ENCODE assay signal across 8 cellular contexts in the genomic region with DNA sequence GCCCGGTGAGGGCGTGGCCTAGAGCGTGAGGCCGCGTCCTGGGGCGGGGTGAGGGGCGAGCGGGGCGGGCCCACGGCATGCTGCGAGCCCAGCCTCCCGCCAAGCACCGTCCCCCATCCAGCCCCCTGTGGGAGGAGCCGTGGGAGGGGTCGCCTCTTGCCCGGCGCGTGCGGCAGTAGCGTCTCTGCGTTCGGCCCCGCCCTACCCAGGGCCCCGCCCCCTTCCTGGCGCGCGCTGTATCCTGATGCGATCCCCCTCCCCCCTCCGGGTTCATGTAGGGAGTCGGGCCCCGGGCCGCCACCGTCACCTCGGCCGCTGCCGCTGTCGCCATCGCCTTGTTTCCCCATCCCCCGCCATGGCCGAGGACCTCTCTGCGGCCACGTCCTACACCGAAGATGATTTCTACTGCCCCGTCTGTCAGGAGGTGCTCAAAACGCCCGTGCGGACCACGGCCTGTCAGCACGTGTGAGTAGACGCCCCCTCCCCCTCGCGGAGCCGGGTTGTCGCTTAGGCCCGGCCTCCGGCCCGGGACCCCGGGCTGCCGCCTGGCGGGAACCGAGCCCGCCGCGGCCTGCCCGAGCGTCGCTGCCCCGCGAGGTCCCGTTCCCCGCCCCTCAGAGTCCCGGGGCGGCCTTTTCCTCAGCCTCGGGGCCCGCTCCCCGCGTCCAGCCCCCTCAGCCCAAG. TPM values are rescaled to one million over a fixed set of nuclear protein-coding genes. Genes with fewer than 3 reads are reported as not detected.
DNase-seq lines count a peak whose midpoint lies in the region; ATAC-seq and TF ChIP-seq lines count a peak whose summit lies in the region.

No MANE protein-coding gene starts in this region.

- H3K4me3 Mint-ChIP-seq in activated T-cell treated with anti-CD3 and anti-CD28 coated beads, Interleukin-2, amount 50 U/mL, for 24 hours, result peak overlapping the region; percentile 99

- H3K36me3 ChIP-seq in esophagus (ENCODE audit: control insufficient read depth in 2 of 2, insufficient read depth in 2 of 2, low read length in 1 of 2), result peaks cover 0 to 3% of the 10 kb centered on the region in 2 donors
- peaks cover 6% of the 10 kb centered on the region for H3K36me3 ChIP-seq in muscle layer of colon (ENCODE audit: insufficient read depth, low read length)

- DNase-seq in DMS153 treated with DMSO at 0.1 percent for 48 hours (lab: John Stamatoyannopoulos, UW; ENCODE audit: unreplicated experiment), result peak; percentile 98
- DNase-seq in OCI-M2 (lab: John Stamatoyannopoulos, UW; ENCODE audit: unreplicated experiment), result peak; percentile 18
- DNase-seq in activated T-cell treated with anti-CD3 and anti-CD28 coated beads, Interleukin-2, amount 50 U/mL, for 24 hours, result peak; percentile 100
- peak; percentile 99 for DNase-seq in stimulated activated CD8-positive, alpha-beta memory T cell treated with anti-CD3 and anti-CD28 coated beads, Interleukin-7, amount 100 ng/mL, for 1 hour (ENCODE audit: low read depth in 2 of 2)

- 0 to 1% methylated on average over 53 to 77 of the region's 77 CpGs for WGBS in esophagus, 2 donors

- H3K27me3 Mint-ChIP-seq in activated T-cell treated with anti-CD3 and anti-CD28 coated beads, Interleukin-2, amount 50 U/mL, for 24 hours, result no peaks in the 10 kb centered on the region

- no peak; the same call in 1 of the 2 replicates for TF ChIP-seq EP300 in Ishikawa (IDR thresholded peaks at IDR 0.05; ENCODE audit: borderline replicate concordance)

- peaks cover 46% of the 10 kb centered on the region for H3K36me3 Mint-ChIP-seq in activated T-cell treated with anti-CD3 and anti-CD28 coated beads, Interleukin-2, amount 50 U/mL, for 24 hours (ENCODE audit: low read depth)

- H3K27me3 ChIP-seq in esophagus (ENCODE audit: control insufficient read depth in 1 of 2, insufficient read depth in 2 of 2, low read length in 2 of 2) (no peaks in the 10 kb centered on the region), muscle layer of colon (ENCODE audit: control insufficient read depth in 1 of 2, insufficient read depth in 2 of 2, low read length in 2 of 2) (no peaks in the 10 kb centered on the region)

- H3K9me3 Mint-ChIP-seq in activated T-cell treated with anti-CD3 and anti-CD28 coated beads, Interleukin-2, amount 50 U/mL, for 24 hours, result no peaks in the 10 kb centered on the region

- peak overlapping the region; percentile 99 for H3K27ac Mint-ChIP-seq in activated T-cell treated with anti-CD3 and anti-CD28 coated beads, Interleukin-2, amount 50 U/mL, for 24 hours

- no peaks in the 10 kb centered on the region for H3K9me3 ChIP-seq in esophagus (ENCODE audit: control insufficient read depth in 2 of 2, insufficient read depth in 1 of 2, low read depth in 1 of 2, low read length in 1 of 2)
- no peaks in the 10 kb centered on the region for H3K9me3 ChIP-seq in muscle layer of colon (ENCODE audit: low read length)

- peak overlapping the region; percentile 82 to 97 for H3K4me3 ChIP-seq in esophagus (ENCODE audit: low read depth in 1 of 2, low read length in 2 of 2)
- H3K4me3 ChIP-seq in muscle layer of colon (ENCODE audit: low read depth in 1 of 2, low read length in 2 of 2), result peak overlapping the region; percentile 73 to 91

- ATAC-seq in GM21619 (IDR thresholded peaks at IDR 0.05; ENCODE audit: unreplicated experiment), result peak; percentile 69

- H3K4me1 ChIP-seq in esophagus (ENCODE audit: control insufficient read depth in 2 of 2, insufficient read depth in 2 of 2, low read length in 1 of 2) (no peaks in the 10 kb centered on the region), muscle layer of colon (ENCODE audit: insufficient read depth, low read length) (peaks cover 19% of the 10 kb centered on the region)

- H3K4me1 Mint-ChIP-seq in activated T-cell treated with anti-CD3 and anti-CD28 coated beads, Interleukin-2, amount 50 U/mL, for 24 hours (ENCODE audit: low read depth), result peaks cover 41% of the 10 kb centered on the region

- H3K27ac ChIP-seq in esophagus (ENCODE audit: low read depth in 2 of 2, low read length in 1 of 2), result peak overlapping the region; percentile 100
- H3K27ac ChIP-seq in muscle layer of colon (ENCODE audit: low read depth, low read length), result peak overlapping the region; percentile 95

- no peak for TF ChIP-seq RAD21 in Ishikawa (IDR thresholded peaks at IDR 0.05; ENCODE audit: low read depth)

- H3K9ac ChIP-seq in muscle layer of colon (ENCODE audit: low read length), result peak overlapping the region; percentile 82

TF ChIP-seq in Ishikawa, 13 proteins besides CTCF, POLR2A, EP300 and RAD21:
- TF ChIP-seq MAX (IDR thresholded peaks at IDR 0.05), result peak; percentile 86
- TF ChIP-seq TAF1 (IDR thresholded peaks at IDR 0.05; ENCODE audit: low read depth), result peak; percentile 73
- peak; percentile 51; the same call in 1 of the 2 replicates for TF ChIP-seq YY1 (IDR thresholded peaks at IDR 0.05; ENCODE audit: low read depth)
- TF ChIP-seq FOXM1 (IDR thresholded peaks at IDR 0.05; ENCODE audit: borderline replicate concordance, low read depth), result no peak

RNA-seq across cellular contexts. Expression of gene RNF138, which starts 0.9 kb away (rescaled TPM):
- 10 to 100 TPM in 1 of 2 donors, 1 to 10 TPM in 1; 7.4 to 11.9 TPM for polyA plus RNA-seq in esophagus

Comparison
In these comparisons a context has a peak if more than half of its experiments do, and no peak if none do; other contexts are left out.
1. Peak in every context shown above with its lines: DNase-seq, ATAC-seq, H3K4me3 ChIP-seq and H3K27ac ChIP-seq.
2. DNase-seq: peak in every context shown above with its lines; median percentile 100 in activated T-cell treated with anti-CD3 and anti-CD28 coated beads, Interleukin-2, amount 50 U/mL, for 24 hours; 99 in stimulated activated CD8-positive, alpha-beta memory T cell treated with anti-CD3 and anti-CD28 coated beads, Interleukin-7, amount 100 ng/mL, for 1 hour; 98 in DMS153 treated with DMSO at 0.1 percent for 48 hours; 18 in OCI-M2.